ENCODE assay signal across 8 cellular contexts in the genomic region with DNA sequence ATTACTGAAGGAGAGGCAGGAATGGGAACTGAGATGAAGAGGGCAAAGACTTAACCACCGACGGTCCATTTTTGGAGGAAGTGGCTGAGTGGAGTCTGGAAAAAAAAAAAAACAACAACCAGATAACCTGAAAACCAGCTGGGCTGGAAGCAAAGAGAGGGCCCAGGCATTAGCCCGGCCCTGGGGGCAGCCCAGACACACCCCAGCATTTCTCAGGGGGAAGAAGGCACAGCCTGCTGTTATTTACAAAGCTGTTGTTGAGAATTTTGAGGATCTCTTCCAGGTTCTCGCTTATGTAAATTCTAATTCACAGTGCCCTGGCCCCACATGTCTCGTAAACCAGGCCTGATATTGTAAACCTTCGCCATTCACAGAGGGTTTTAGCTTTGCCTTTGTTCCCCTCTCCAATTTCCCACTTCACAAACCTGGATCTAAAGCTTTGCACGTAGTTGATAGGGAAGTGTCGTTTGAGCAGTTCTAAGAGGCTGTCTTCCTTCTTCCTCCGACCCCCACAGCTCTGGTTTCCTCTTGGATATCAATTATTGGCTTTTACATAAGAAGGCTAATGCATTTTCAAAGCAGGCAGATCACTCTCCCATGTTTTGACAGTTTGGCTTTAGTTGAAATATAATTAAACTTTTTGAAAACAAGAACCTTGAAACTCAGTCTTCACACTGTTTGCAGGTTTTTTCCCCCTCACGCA.
DNase-seq lines count a peak whose midpoint lies in the region; ATAC-seq and TF ChIP-seq lines count a peak whose summit lies in the region.

No MANE protein-coding gene starts in this region.

- intact Hi-C loops in colonic mucosa (cut with DNase I), result no loop called here

- no peak overlapping the region for H3K9ac ChIP-seq in colonic mucosa (ENCODE audit: low read depth in 2 of 2, low read length in 2 of 2)

- H3K4me3 Mint-ChIP-seq in T-helper 1 cell treated with Interleukin-12 subunit alpha and Interleukin-12 subunit beta and Interleukin-4 antibody, amounts not matched to agents 30 μg/mL and 1 μg/mL, for 36 hours, result peak overlapping the region; percentile 70

- peaks cover 4% of the 10 kb centered on the region for H3K9me3 Mint-ChIP-seq in T-helper 1 cell treated with Interleukin-12 subunit alpha and Interleukin-12 subunit beta and Interleukin-4 antibody, amounts not matched to agents 30 μg/mL and 1 μg/mL, for 36 hours

- H3K4me1 ChIP-seq in colonic mucosa, result peaks cover 3% of the 10 kb centered on the region

- H3K36me3 Mint-ChIP-seq in T-helper 1 cell treated with Interleukin-12 subunit alpha and Interleukin-12 subunit beta and Interleukin-4 antibody, amounts not matched to agents 30 μg/mL and 1 μg/mL, for 36 hours (ENCODE audit: low read depth), result peaks cover 21% of the 10 kb centered on the region

- DNase-seq in T-helper 1 cell, result no peak
- DNase-seq in NCI-H82 (lab: John Stamatoyannopoulos, UW), result peak; percentile 46
- no peak for DNase-seq in colonic mucosa
- DNase-seq in effector CD8-positive, alpha-beta T cell (lab: John Stamatoyannopoulos, UW), result no peak
- DNase-seq in kidney tubule cell (ENCODE audit: low spot score), result no peak

- peak overlapping the region; percentile 93 for H3K27ac Mint-ChIP-seq in T-helper 1 cell treated with Interleukin-12 subunit alpha and Interleukin-12 subunit beta and Interleukin-4 antibody, amounts not matched to agents 30 μg/mL and 1 μg/mL, for 36 hours

- no peak for TF ChIP-seq CTCF in colonic mucosa (IDR thresholded peaks at IDR 0.05)

- H3K27ac ChIP-seq in colonic mucosa, result peak overlapping the region; percentile 56
- H3K27ac ChIP-seq in skin epidermis, result peak overlapping the region in 19 of 21 experiments; percentile 13 to 93 (median 68)

- no peaks in the 10 kb centered on the region for H3K27me3 ChIP-seq in colonic mucosa

- no peaks in the 10 kb centered on the region for H3K27me3 Mint-ChIP-seq in T-helper 1 cell treated with Interleukin-12 subunit alpha and Interleukin-12 subunit beta and Interleukin-4 antibody, amounts not matched to agents 30 μg/mL and 1 μg/mL, for 36 hours (ENCODE audit: low read depth)

- H3K4me1 Mint-ChIP-seq in T-helper 1 cell treated with Interleukin-12 subunit alpha and Interleukin-12 subunit beta and Interleukin-4 antibody, amounts not matched to agents 30 μg/mL and 1 μg/mL, for 36 hours (ENCODE audit: low read depth), result peaks cover 64% of the 10 kb centered on the region

- no peak for ATAC-seq in HG03135 (IDR thresholded peaks at IDR 0.05; ENCODE audit: unreplicated experiment)

- H3K36me3 ChIP-seq in colonic mucosa, result no peaks in the 10 kb centered on the region

- H3K4me3 ChIP-seq in colonic mucosa, result no peak overlapping the region
- H3K4me3 ChIP-seq in skin epidermis, result no peak overlapping the region

- H3K9me3 ChIP-seq in colonic mucosa, result no peaks in the 10 kb centered on the region
